Comparison of ENCODE assay signal across 1 cellular context in genomic region chr4:67576538-67576937, GRCh38.
TF ChIP-seq lines count a peak whose summit lies in the region.

No MANE protein-coding gene starts in this region.

TF ChIP-seq in WTC11, 78 proteins besides CTCF, POLR2A, EP300 and RAD21 (continued from another document):
- no peak for TF ChIP-seq PRDM15 (CRISPR knock-in tag; IDR thresholded peaks at IDR 0.05)
- TF ChIP-seq SOX15 (CRISPR knock-in tag; IDR thresholded peaks at IDR 0.05), result no peak
- TF ChIP-seq ETV6 (CRISPR knock-in tag; IDR thresholded peaks at IDR 0.05), result no peak
- TF ChIP-seq ZNF138 (CRISPR knock-in tag; conservative IDR thresholded peaks at IDR 0.05), result no peak
- no peak for TF ChIP-seq ZMAT4 (CRISPR knock-in tag; IDR thresholded peaks at IDR 0.05)
- no peak for TF ChIP-seq ERG (CRISPR knock-in tag; IDR thresholded peaks at IDR 0.05)
- no peak for TF ChIP-seq RORB (CRISPR knock-in tag; IDR thresholded peaks at IDR 0.05)
- TF ChIP-seq NR3C1 (CRISPR knock-in tag; conservative IDR thresholded peaks at IDR 0.05; ENCODE audit: low read depth), result no peak
- no peak for TF ChIP-seq AR (CRISPR knock-in tag; IDR thresholded peaks at IDR 0.05)
- no peak for TF ChIP-seq CREM (CRISPR knock-in tag; IDR thresholded peaks at IDR 0.05)
TF ChIP-seq in WTC11: peak in this region for 0.
